ENCODE assay signal across 21 cellular contexts in genomic region chr16:65744401-65744800, GRCh38.
"Had no signal": no experiment of that assay in that cellular context is flagged by ENCODE, and none has a peak within 500 bp of the region (broad histone marks: within the 10 kb centered on the region; RNA-seq: fewer than 3 reads in every experiment).

No MANE protein-coding gene starts in this region.

- H3K4me3 Mint-ChIP-seq: dendritic cell treated with granulocyte-macrophage colony-stimulating factor and Interleukin-4, amounts not matched to agents 40 ng/mL and 50 ng/mL, for 4 days; endodermal cell; stimulated activated memory B cell treated with anti-CD40 and anti-IgM and Interleukin-4, amounts not matched to agents 10 μg/mL and 1 μg/mL and 100 μg/mL, for 72 hours; type B pancreatic cell had no signal

- H3K9me3 Mint-ChIP-seq: endodermal cell, type B pancreatic cell had no signal

- DNase-seq: colonic mucosa; effector CD8-positive, alpha-beta T cell; endodermal cell; foreskin fibroblast; gastrocnemius medialis; head of caudate nucleus; left ventricle myocardium superior; lower lobe of right lung; stimulated activated CD4-positive, alpha-beta T cell treated with anti-CD3 and anti-CD28 coated beads, Interleukin-2, amount 100 ng/mL, for 24 hours; stimulated activated CD4-positive, alpha-beta T cell treated with anti-CD3 and anti-CD28 coated beads, Interleukin-4, amount 100 ng/mL, for 24 hours; stimulated activated naive CD8-positive, alpha-beta T cell treated with anti-CD3 and anti-CD28 coated beads, Interleukin-15, Interleukin-2, amounts not matched to agents 100 U/mL and 50 U/mL, for 24 hours; substantia nigra; testis; tibial artery had no signal

- H3K4me3 ChIP-seq: colonic mucosa, gastrocnemius medialis, lower lobe of right lung, prostate gland, right atrium auricular region, testis, tibial artery had no signal

- H3K36me3 ChIP-seq: colonic mucosa, gastrocnemius medialis, lower lobe of right lung, neutrophil, prostate gland, right atrium auricular region, tibial artery had no signal

- H3K27me3 ChIP-seq: colonic mucosa, gastrocnemius medialis, neutrophil, right atrium auricular region, testis, tibial artery had no signal

- H3K27ac Mint-ChIP-seq: dendritic cell treated with granulocyte-macrophage colony-stimulating factor and Interleukin-4, amounts not matched to agents 40 ng/mL and 50 ng/mL, for 4 days; endodermal cell; stimulated activated memory B cell treated with anti-CD40 and anti-IgM and Interleukin-4, amounts not matched to agents 10 μg/mL and 1 μg/mL and 100 μg/mL, for 72 hours; type B pancreatic cell had no signal

- H3K27ac ChIP-seq: colonic mucosa, epithelial cell of prostate, gastrocnemius medialis, lower lobe of right lung, neutrophil, prostate gland, right atrium auricular region, testis, tibial artery had no signal

- H3K9me3 ChIP-seq: colonic mucosa, gastrocnemius medialis, lower lobe of right lung, neutrophil, prostate gland, right atrium auricular region, testis, tibial artery had no signal

- H3K4me1 Mint-ChIP-seq: stimulated activated memory B cell treated with anti-CD40 and anti-IgM and Interleukin-4, amounts not matched to agents 10 μg/mL and 1 μg/mL and 100 μg/mL, for 72 hours had no signal

- H3K36me3 Mint-ChIP-seq: stimulated activated memory B cell treated with anti-CD40 and anti-IgM and Interleukin-4, amounts not matched to agents 10 μg/mL and 1 μg/mL and 100 μg/mL, for 72 hours; type B pancreatic cell had no signal

- H3K27me3 Mint-ChIP-seq: stimulated activated memory B cell treated with anti-CD40 and anti-IgM and Interleukin-4, amounts not matched to agents 10 μg/mL and 1 μg/mL and 100 μg/mL, for 72 hours; type B pancreatic cell had no signal

- H3K4me1 ChIP-seq: colonic mucosa, gastrocnemius medialis, lower lobe of right lung, prostate gland, right atrium auricular region, testis, tibial artery had no signal
